In genomic region chr20:37526238-37526838, GRCh38 we compare ENCODE assay signal across 8 cellular contexts. TPM values are rescaled to one million over a fixed set of nuclear protein-coding genes. Genes with fewer than 3 reads are reported as not detected.
A peak's percentile ranks its signal among the peaks of the same experiment; 100 is the strongest.
DNase-seq lines count a peak whose midpoint lies in the region; ATAC-seq, FAIRE-seq and TF ChIP-seq lines count a peak whose summit lies in the region.

No MANE protein-coding gene starts in this region.

- H3K27ac ChIP-seq in stomach smooth muscle (ENCODE audit: low read length): peak overlapping the region; percentile 96

- FAIRE-seq in bronchial epithelial cell (lab: Jason Lieb, UNC): no peak

- H3K36me3 ChIP-seq in bronchial epithelial cell (ENCODE audit: control insufficient read depth, insufficient read depth, low read length) (peaks cover 6% of the 10 kb centered on the region), stomach smooth muscle (ENCODE audit: control insufficient read depth in 2 of 2, insufficient read depth in 2 of 2, low read length in 2 of 2) (peaks cover 0 to 7% of the 10 kb centered on the region in 2 donors)

- H3K9ac ChIP-seq in stomach smooth muscle (ENCODE audit: low read length in 2 of 2): peak overlapping the region; percentile 82 to 90

- H3K9me3 ChIP-seq in stomach smooth muscle (ENCODE audit: control insufficient read depth in 2 of 2, low read length in 2 of 2): no peaks in the 10 kb centered on the region

- peak; percentile 27 for DNase-seq in SKM-1 treated with dmso at 0.1 percent for 144 hours (lab: John Stamatoyannopoulos, UW; ENCODE audit: unreplicated experiment)
- DNase-seq in SKM-1 (lab: John Stamatoyannopoulos, UW; ENCODE audit: unreplicated experiment): no peak
- peak; percentile 32 for DNase-seq in NCI-H345 (lab: John Stamatoyannopoulos, UW)
- peak; percentile 93 for DNase-seq in bronchial epithelial cell (ENCODE audit: low read depth)
- peak; percentile 75 for DNase-seq in kidney tubule cell (ENCODE audit: low spot score)
- no peak for DNase-seq in anterior cingulate cortex (lab: John Stamatoyannopoulos, UW)

- no peak for TF ChIP-seq CTCF in bronchial epithelial cell (IDR thresholded peaks at IDR 0.05; ENCODE audit: insufficient read depth, low read length, severe bottlenecking)

- H3K4me3 ChIP-seq in bronchial epithelial cell (ENCODE audit: low read depth, low read length): peak overlapping the region; percentile 96
- H3K4me3 ChIP-seq in stomach smooth muscle (ENCODE audit: low read length in 2 of 2): peak overlapping the region; percentile 79 to 98

- ATAC-seq in HG03469 (IDR thresholded peaks at IDR 0.05; ENCODE audit: unreplicated experiment): no peak

- peaks cover 51% of the 10 kb centered on the region for H3K4me1 ChIP-seq in stomach smooth muscle (ENCODE audit: control insufficient read depth, insufficient read depth, low read length)

- H3K27me3 ChIP-seq in bronchial epithelial cell (ENCODE audit: control insufficient read depth, insufficient read depth, low read length) (no peaks in the 10 kb centered on the region), stomach smooth muscle (ENCODE audit: control insufficient read depth in 1 of 2, insufficient read depth in 2 of 2, low read length in 2 of 2) (no peaks in the 10 kb centered on the region)

RNA-seq across cellular contexts. Expression of gene BLCAP, which starts 1.3 kb away (rescaled TPM):
- 51.1 and 75.3 TPM in 2 replicates for total RNA-seq in bronchial epithelial cell

RNA-seq across cellular contexts. Expression of gene NNAT, which starts 5.3 kb away (rescaled TPM):
- total RNA-seq in bronchial epithelial cell: not detected in 2 replicates

Comparison
In these comparisons a context has a peak if more than half of its experiments do, and no peak if none do; other contexts are left out.
1. DNase-seq: peak in SKM-1 treated with dmso at 0.1 percent for 144 hours (single experiment), NCI-H345 (single experiment), bronchial epithelial cell (single experiment) and kidney tubule cell (single experiment); none in SKM-1 (single experiment) and anterior cingulate cortex (0 of 58).